Comparison of ENCODE assay signal across 20 cellular contexts in the genomic region with DNA sequence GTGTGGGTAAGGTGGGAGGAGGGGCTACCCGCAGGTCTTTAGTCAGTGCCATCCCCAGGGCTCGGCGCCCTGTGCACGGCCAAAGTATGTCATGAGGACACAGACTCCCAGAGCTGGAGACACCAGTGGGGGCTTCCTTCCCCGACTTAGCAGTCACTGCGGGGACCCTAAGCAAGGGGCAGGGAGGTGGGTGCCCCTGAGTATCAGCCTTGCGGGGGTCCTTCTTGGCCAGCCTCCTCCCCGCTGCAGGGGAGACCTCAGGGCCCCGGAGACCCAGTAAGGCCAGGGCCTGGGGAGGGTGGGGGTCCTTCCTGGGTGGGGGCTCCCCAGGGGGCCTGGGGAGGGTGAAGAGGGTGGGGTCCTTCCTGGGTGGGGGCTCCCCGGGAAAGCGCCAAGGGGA.
"Had no signal": no experiment of that assay in that cellular context is flagged by ENCODE, and none has a peak within 500 bp of the region (broad histone marks: within the 10 kb centered on the region; RNA-seq: fewer than 3 reads in every experiment).

No MANE protein-coding gene starts in this region.

- H3K9me3 ChIP-seq: SJCRH30 had no signal

- H3K4me3 ChIP-seq: K562, SJCRH30 had no signal

- H3K9ac ChIP-seq: KMS-11 had no signal

- H3K4me2 ChIP-seq: KMS-11 had no signal

- ATAC-seq: K562 had no signal

- H3K27ac ChIP-seq: HL-60, KMS-11, SJCRH30 had no signal

- H3K36me3 ChIP-seq: SJCRH30 had no signal

- DNase-seq: Kasumi-1, MM.1S, NCI-H1092 treated with DMSO at 0.1 percent for 48 hours, NCI-H1436, NCI-H187, NCI-H2029, NCI-H2081 treated with DMSO at 0.1 percent for 48 hours, NCI-H2171, NCI-H226, NCI-H446, NCI-H510A, NCI-H524 treated with DMSO at 0.1 percent for 48 hours, NCI-H69, NCI-H774, RPMI8226, SHP77 treated with DMSO at 0.1 percent for 48 hours, SJCRH30 had no signal

- H3K4me1 ChIP-seq: SJCRH30 had no signal
